Comparison of ENCODE assay signal across 17 cellular contexts in the genomic region with DNA sequence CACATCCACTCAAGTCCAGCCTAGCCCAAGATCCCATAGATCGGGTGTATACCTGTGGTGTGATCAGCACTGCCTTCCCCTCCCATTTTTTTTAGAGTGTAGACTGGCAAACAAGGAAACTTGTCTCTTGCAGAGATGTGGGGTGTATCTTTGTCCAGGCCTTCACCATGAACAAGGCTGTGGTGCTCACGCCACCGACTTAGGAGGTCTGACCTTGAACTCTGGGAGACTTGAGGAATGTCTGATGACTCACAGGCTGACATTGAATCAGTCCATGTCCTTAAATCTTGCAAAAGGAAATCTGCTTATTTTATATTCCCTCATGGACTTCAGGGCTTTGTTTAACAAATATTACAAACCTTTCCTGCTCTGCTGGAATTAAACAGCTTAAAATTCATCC. TPM values are rescaled to one million over a fixed set of nuclear protein-coding genes. Genes with fewer than 3 reads are reported as not detected.
DNase-seq lines count a peak whose midpoint lies in the region; ATAC-seq and TF ChIP-seq lines count a peak whose summit lies in the region.
"Had no signal": no experiment of that assay in that cellular context is flagged by ENCODE, and none has a peak within 500 bp of the region (broad histone marks: within the 10 kb centered on the region; RNA-seq: fewer than 3 reads in every experiment).

No MANE protein-coding gene starts in this region.

- TF ChIP-seq EP300 in ovary (IDR thresholded peaks at IDR 0.05), result no peak

- H3K9me3 ChIP-seq in adipocyte (ENCODE audit: control insufficient read depth, low read length), result no peaks in the 10 kb centered on the region
- no peaks in the 10 kb centered on the region for H3K9me3 ChIP-seq in fibroblast of lung (ENCODE audit: control insufficient read depth, insufficient read depth, low read depth, low read length)
- no peaks in the 10 kb centered on the region for H3K9me3 ChIP-seq in ovary
- H3K9me3 ChIP-seq: heart left ventricle, right lobe of liver had no signal

- peaks cover 30% of the 10 kb centered on the region for H3K4me1 ChIP-seq in adipocyte (ENCODE audit: control insufficient read depth, insufficient read depth, low read length)
- H3K4me1 ChIP-seq in fibroblast of lung (ENCODE audit: control insufficient read depth, extremely low read depth, insufficient read depth, low read length), result peaks cover 16% of the 10 kb centered on the region
- peaks cover 12% of the 10 kb centered on the region for H3K4me1 ChIP-seq in ovary (ENCODE audit: insufficient read depth)

- H3K79me2 ChIP-seq in fibroblast of lung (ENCODE audit: control insufficient read depth, insufficient read depth, low read length), result peaks cover 4% of the 10 kb centered on the region

- no peak overlapping the region for H3K4me3 ChIP-seq in adipocyte (ENCODE audit: low read length)
- H3K4me3 ChIP-seq in fibroblast of lung (replicated peaks in 1 of 4; ENCODE audit: control extremely low read depth in 1 of 4, insufficient read depth in 1 of 4, low read depth in 3 of 4, low read length in 4 of 4), result no peak overlapping the region
- H3K4me3 ChIP-seq in ovary, result no peak overlapping the region
- H3K4me3 ChIP-seq: heart left ventricle, right lobe of liver had no signal

- H3K27me3 ChIP-seq in adipocyte (replicated peaks; ENCODE audit: control insufficient read depth, insufficient read depth, low read length), result no peaks in the 10 kb centered on the region
- H3K27me3 ChIP-seq in fibroblast of lung (ENCODE audit: control insufficient read depth, insufficient read depth, low read length), result no peaks in the 10 kb centered on the region
- H3K27me3 ChIP-seq in ovary, result no peaks in the 10 kb centered on the region
- H3K27me3 ChIP-seq: heart left ventricle, right lobe of liver had no signal

- DNase-seq in ELR (ENCODE audit: low read depth) (peak; percentile 75), adipocyte (ENCODE audit: low read depth) (peak; percentile 47), fibroblast of lung (ENCODE audit: low read depth in 2 of 2) (peak; percentile 67 to 77), ovary (peak; percentile 52 to 69 (median 59)), GM10266 (ENCODE audit: extremely low spot score) (no peak), NCI-H2196 treated with DMSO at 0.1 percent for 48 hours (lab: John Stamatoyannopoulos, UW; ENCODE audit: unreplicated experiment) (no peak)
- DNase-seq in activated CD8-positive, alpha-beta memory T cell treated with anti-CD3 and anti-CD28 coated beads, Interleukin-2, amount 50 U/mL, for 4 hours, result no peak
- DNase-seq: activated CD4-positive, alpha-beta T cell treated with anti-CD3 and anti-CD28 coated beads, Interleukin-2, amount 50 U/mL, for 48 hours; activated naive CD8-positive, alpha-beta T cell treated with anti-CD3 and anti-CD28 coated beads for 36 hours; activated T-cell treated with anti-CD3 and anti-CD28 coated beads, Interleukin-2, amount 50 U/mL, for 72 hours; heart left ventricle; NCI-H1092; NCI-H2107; right lobe of liver; stimulated activated CD4-positive, alpha-beta T cell treated with anti-CD3 and anti-CD28 coated beads, Interleukin-4, amount 100 ng/mL, for 4 hours; T-cell had no signal

- intact Hi-C loops in ovary (cut with DNase I), result no loop called here

- H3K9ac ChIP-seq in adipocyte (ENCODE audit: low read length) (peak overlapping the region; percentile 33), fibroblast of lung (ENCODE audit: insufficient read depth, low read length) (no peak overlapping the region)

- no peak overlapping the region for H2AFZ ChIP-seq in fibroblast of lung (ENCODE audit: low read length)

- 13 to 24% (median 21%) methylated on average over 3 of the region's 3 CpGs for WGBS in ovary, 3 donors

- H4K20me1 ChIP-seq in fibroblast of lung (ENCODE audit: control insufficient read depth, extremely low read depth, insufficient read depth, low read length), result no peaks in the 10 kb centered on the region

- H3K4me2 ChIP-seq in fibroblast of lung (ENCODE audit: extremely low read depth, insufficient read depth, low read length), result peak overlapping the region; percentile 2

- no peak for ATAC-seq in GM19035 (IDR thresholded peaks at IDR 0.05; ENCODE audit: unreplicated experiment)
- ATAC-seq: activated T-cell treated with anti-CD3 and anti-CD28 coated beads, Interleukin-2, amount 50 U/mL, for 72 hours; heart left ventricle; right lobe of liver; T-cell had no signal

- no peak for TF ChIP-seq POLR2A in ovary (IDR thresholded peaks at IDR 0.05)

- H3K27ac ChIP-seq in fibroblast of lung (ENCODE audit: insufficient read depth, low read length) (no peak overlapping the region), ovary (peak overlapping the region in 1 of 2 donors; percentile 52)
- H3K27ac ChIP-seq: heart left ventricle, right lobe of liver had no signal

- TF ChIP-seq CTCF in fibroblast of lung (conservative IDR thresholded peaks at IDR 0.05 in 1 of 2, IDR thresholded peaks at IDR 0.05 in 1 of 2; ENCODE audit: low read depth in 1 of 2, low read length in 2 of 2) (no peak), ovary (IDR thresholded peaks at IDR 0.05) (no peak), GM10266 (IDR thresholded peaks at IDR 0.05; ENCODE audit: control insufficient read depth, insufficient read depth, low read depth, missing control alignments) (no peak)

- no peaks in the 10 kb centered on the region for H3K36me3 ChIP-seq in adipocyte (ENCODE audit: control insufficient read depth, insufficient read depth, low read length, severe bottlenecking)
- no peaks in the 10 kb centered on the region for H3K36me3 ChIP-seq in fibroblast of lung (ENCODE audit: control insufficient read depth, insufficient read depth, low read length)
- H3K36me3 ChIP-seq in ovary, result no peaks in the 10 kb centered on the region
- H3K36me3 ChIP-seq: heart left ventricle, right lobe of liver had no signal

RNA-seq across cellular contexts. Expression of gene CTIF, which starts 4.5 kb away (rescaled TPM):
- total RNA-seq in fibroblast of lung (17.2 and 28.1 TPM in 2 replicates), ovary (10 to 100 TPM; 26.8 to 94.1 (median 82.3) TPM)
- polyA plus RNA-seq in fibroblast of lung (17.6 and 27.2 TPM in 2 replicates), ovary (10 to 100 TPM; 18.5 to 43.1 TPM)
- polyA plus RNA-seq in fibroblast of lung (2012), result 39.4 and 61.5 TPM in 2 replicates
- 102 and 197 TPM in 2 replicates for polyA minus RNA-seq in fibroblast of lung (ENCODE audit: low replicate concordance)

Comparison
In these comparisons a context has a peak if more than half of its experiments do, and no peak if none do; other contexts are left out.
1. DNase-seq: peak in ELR (single experiment), adipocyte (single experiment), fibroblast of lung (2 of 2) and ovary (5 of 5); none in GM10266 (single experiment), NCI-H2196 treated with DMSO at 0.1 percent for 48 hours (single experiment) and activated CD8-positive, alpha-beta memory T cell treated with anti-CD3 and anti-CD28 coated beads, Interleukin-2, amount 50 U/mL, for 4 hours (single experiment).